In genomic region chr5:132692632-132692967, GRCh38 we compare ENCODE assay signal across 18 cellular contexts.
"Had no signal": no experiment of that assay in that cellular context is flagged by ENCODE, and none has a peak within 500 bp of the region (broad histone marks: within the 10 kb centered on the region; RNA-seq: fewer than 3 reads in every experiment).

No MANE protein-coding gene starts in this region.

- ATAC-seq: body of pancreas, gastroesophageal sphincter, heart left ventricle, left lung, T-cell had no signal

- H3K9me3 Mint-ChIP-seq: activated B cell treated with CpG ODN at 0.5 μM for 24 hours; activated CD4-positive, alpha-beta memory T cell treated with anti-CD3 and anti-CD28 coated beads for 36 hours; activated T-helper 1 cell treated with anti-CD3 and anti-CD28 coated beads, Interleukin-12 subunit alpha, Interleukin-12 subunit beta, Interleukin-2, Interleukin-4 antibody, amounts not matched to agents 30 ng/mL and 10 ng/mL and 1 ng/mL, durations not matched to agents 14 hours and 24 hours and 36 hours; neural crest cell had no signal

- H3K27me3 Mint-ChIP-seq: activated B cell treated with CpG ODN at 0.5 μM for 24 hours; activated CD4-positive, alpha-beta memory T cell treated with anti-CD3 and anti-CD28 coated beads for 36 hours; activated naive CD8-positive, alpha-beta T cell; progenitor cell of endocrine pancreas; T-cell had no signal

- H3K27ac Mint-ChIP-seq: activated B cell treated with CpG ODN at 0.5 μM for 24 hours; activated CD4-positive, alpha-beta memory T cell treated with anti-CD3 and anti-CD28 coated beads for 36 hours; activated naive CD8-positive, alpha-beta T cell; progenitor cell of endocrine pancreas had no signal

- H3K4me3 Mint-ChIP-seq: activated B cell treated with CpG ODN at 0.5 μM for 24 hours; activated CD4-positive, alpha-beta memory T cell treated with anti-CD3 and anti-CD28 coated beads for 36 hours; activated naive CD8-positive, alpha-beta T cell; activated T-helper 1 cell treated with anti-CD3 and anti-CD28 coated beads, Interleukin-12 subunit alpha, Interleukin-12 subunit beta, Interleukin-2, Interleukin-4 antibody, amounts not matched to agents 30 ng/mL and 10 ng/mL and 1 ng/mL, durations not matched to agents 14 hours and 24 hours and 36 hours; neural crest cell; T-cell had no signal

- H3K27ac ChIP-seq: body of pancreas, gastroesophageal sphincter, heart left ventricle, left lung, suprapubic skin, transverse colon, vagina had no signal

- DNase-seq: activated B cell treated with CpG ODN at 0.5 μM for 24 hours; activated CD4-positive, alpha-beta memory T cell treated with anti-CD3 and anti-CD28 coated beads for 36 hours; activated CD4-positive, alpha-beta T cell treated with anti-CD3 and anti-CD28 coated beads for 4 hours; activated gamma-delta T cell treated with Interleukin-2 at 50 U/mL for 16 hours; body of pancreas; heart left ventricle; left lung; stimulated activated CD4-positive, alpha-beta T cell treated with anti-CD3 and anti-CD28 coated beads, Interleukin-2, amount 100 ng/mL, for 24 hours; stimulated activated naive CD4-positive, alpha-beta T cell treated with Interleukin-2 at 50 U/mL for 16 hours; T-cell; transverse colon had no signal

- H3K4me1 Mint-ChIP-seq: neural crest cell had no signal
